ENCODE assay signal across 11 cellular contexts in the genomic region with DNA sequence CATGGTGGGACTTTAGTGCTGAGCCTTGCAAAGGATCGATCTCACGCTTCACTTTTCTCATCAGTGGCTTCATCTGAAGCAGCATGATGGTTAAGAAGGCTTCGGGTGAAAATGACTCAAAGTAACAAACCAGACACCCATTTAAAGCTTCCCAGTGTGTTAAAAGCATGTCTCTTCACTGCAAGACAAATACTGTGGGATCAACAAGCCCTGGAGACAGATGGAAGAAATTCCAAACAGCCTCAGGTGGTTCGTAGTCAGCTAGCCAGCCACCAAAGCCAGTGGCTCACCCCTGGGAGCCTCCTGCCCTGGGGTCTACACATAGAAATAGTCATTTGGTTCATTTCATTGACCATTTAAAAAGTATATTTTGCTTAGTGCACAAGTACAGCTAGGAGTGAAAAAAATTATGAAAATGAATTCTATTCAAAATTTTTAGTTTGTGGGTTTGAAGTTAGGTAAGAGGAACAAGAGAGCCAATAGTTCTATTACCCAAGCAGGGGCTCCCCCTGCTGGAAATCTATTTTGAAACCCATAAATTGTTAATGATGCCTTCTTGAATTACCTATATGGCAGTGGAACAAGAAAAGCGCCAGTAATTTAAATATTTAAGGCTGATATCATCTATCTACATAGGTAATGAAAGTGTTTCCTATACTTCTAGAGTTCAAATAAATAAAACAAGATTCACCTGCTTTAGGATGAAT. TPM values are rescaled to one million over a fixed set of nuclear protein-coding genes. Genes with fewer than 3 reads are reported as not detected.
DNase-seq lines count a peak whose midpoint lies in the region; TF ChIP-seq lines count a peak whose summit lies in the region.
"Had no signal": no experiment of that assay in that cellular context is flagged by ENCODE, and none has a peak within 500 bp of the region (broad histone marks: within the 10 kb centered on the region; RNA-seq: fewer than 3 reads in every experiment).

No MANE protein-coding gene starts in this region.

- intact Hi-C loops in colonic mucosa (cut with DNase I) = no loop called here

- peak; percentile 1 for DNase-seq in NCI-H146 (lab: John Stamatoyannopoulos, UW)
- no peak for DNase-seq in NCI-H146 treated with DMSO at 0.1 percent for 48 hours (lab: John Stamatoyannopoulos, UW; ENCODE audit: unreplicated experiment)
- DNase-seq in NAMALWA (ENCODE audit: low spot score) = peak; percentile 15
- no peak for DNase-seq in colonic mucosa
- peak; percentile 29 for DNase-seq in neural crest cell (ENCODE audit: low read depth, low spot score)
- no peak for DNase-seq in caudate nucleus (lab: John Stamatoyannopoulos, UW)
- no peak for DNase-seq in D341Med (ENCODE audit: low spot score)
- DNase-seq in activated CD4-positive, alpha-beta T cell treated with anti-CD3 and anti-CD28 coated beads for 48 hours = no peak
- DNase-seq: NCI-H1694 treated with DMSO at 0.1 percent for 48 hours, retina, testis had no signal

- no peak overlapping the region for H3K4me3 Mint-ChIP-seq in neural crest cell

- peaks cover 3% of the 10 kb centered on the region for H3K36me3 Mint-ChIP-seq in neural crest cell (ENCODE audit: low read depth)

- no peaks in the 10 kb centered on the region for H3K9me3 ChIP-seq in colonic mucosa
- H3K9me3 ChIP-seq: testis had no signal

- no peak overlapping the region for H3K27ac ChIP-seq in colonic mucosa
- H3K27ac ChIP-seq in caudate nucleus (ENCODE audit: low read depth, low read length) = no peak overlapping the region
- H3K27ac ChIP-seq: testis had no signal

- TF ChIP-seq CTCF in colonic mucosa (IDR thresholded peaks at IDR 0.05) (peak; percentile 15), neural crest cell (conservative IDR thresholded peaks at IDR 0.05) (peak; percentile 63)

- H3K4me3 ChIP-seq in colonic mucosa = no peak overlapping the region
- H3K4me3 ChIP-seq: testis had no signal

- no peaks in the 10 kb centered on the region for H3K36me3 ChIP-seq in colonic mucosa

- no peaks in the 10 kb centered on the region for H3K27me3 Mint-ChIP-seq in neural crest cell (ENCODE audit: low read depth)

- H3K4me1 Mint-ChIP-seq in neural crest cell = peaks cover 3% of the 10 kb centered on the region

- H3K4me1 ChIP-seq in colonic mucosa = no peaks in the 10 kb centered on the region
- H3K4me1 ChIP-seq: testis had no signal

- no peak overlapping the region for H3K27ac Mint-ChIP-seq in neural crest cell (ENCODE audit: unreplicated experiment)

- H3K27me3 ChIP-seq in colonic mucosa = no peaks in the 10 kb centered on the region
- H3K27me3 ChIP-seq: testis had no signal

- H3K9me3 Mint-ChIP-seq in neural crest cell = peaks cover 2% of the 10 kb centered on the region

- no peak overlapping the region for H3K9ac ChIP-seq in colonic mucosa (ENCODE audit: low read depth in 2 of 2, low read length in 2 of 2)

RNA-seq across cellular contexts. Expression of gene PMP22, which starts 51.6 kb away (rescaled TPM):
- 10 to 100 TPM; 12.5 to 40.4 TPM for total RNA-seq in colonic mucosa
- total RNA-seq in neural crest cell = 14.9 and 15.6 TPM in 2 replicates

Comparison
In these comparisons a context has a peak if more than half of its experiments do, and no peak if none do; other contexts are left out.
1. DNase-seq: peak in NCI-H146 (single experiment), NAMALWA (single experiment) and neural crest cell (single experiment); none in NCI-H146 treated with DMSO at 0.1 percent for 48 hours (single experiment), colonic mucosa (single experiment), caudate nucleus (0 of 61), D341Med (single experiment) and activated CD4-positive, alpha-beta T cell treated with anti-CD3 and anti-CD28 coated beads for 48 hours (single experiment).